ENCODE assay signal across 8 cellular contexts in the genomic region with DNA sequence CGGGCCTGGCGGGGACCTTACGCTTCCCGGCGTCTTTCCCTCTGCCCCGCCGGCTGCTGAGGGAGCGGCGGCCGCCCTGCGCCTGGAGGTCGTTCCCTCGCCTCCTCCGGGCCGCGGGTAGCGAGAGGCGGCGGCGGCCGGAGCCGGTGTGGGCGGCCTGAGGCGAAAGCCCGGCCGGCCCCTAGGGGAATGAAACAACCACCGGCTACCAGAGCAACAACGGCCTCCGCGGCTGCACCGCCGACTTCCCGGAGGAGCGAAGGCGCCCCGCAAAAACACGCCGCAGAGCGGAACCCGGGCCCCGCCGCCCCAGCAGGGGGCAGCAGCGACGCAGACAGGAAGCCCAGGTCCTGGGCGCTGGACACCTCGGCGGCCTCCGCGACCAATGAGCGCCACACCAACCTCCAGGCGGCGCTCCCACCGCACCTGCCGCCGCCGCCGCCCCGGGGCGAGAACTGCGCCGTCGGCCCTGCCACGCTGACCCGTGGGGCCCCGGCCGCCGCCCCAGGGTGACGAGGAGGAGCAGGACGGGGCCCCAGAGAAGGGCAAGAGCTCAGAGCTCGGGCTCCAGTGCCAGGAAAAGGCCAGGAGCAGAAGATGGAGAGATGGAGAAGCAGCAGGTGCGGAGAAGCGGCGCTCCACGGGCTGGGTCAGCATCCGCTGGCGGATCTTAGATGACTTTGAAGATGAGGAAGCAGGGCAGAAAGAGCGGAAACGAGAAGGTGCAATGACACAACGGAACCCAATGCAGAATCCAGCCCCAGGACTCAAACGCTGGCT. TPM values are rescaled to one million over a fixed set of nuclear protein-coding genes. Genes with fewer than 3 reads are reported as not detected.
A peak's percentile ranks its signal among the peaks of the same experiment; 100 is the strongest.
DNase-seq lines count a peak whose midpoint lies in the region; ATAC-seq lines count a peak whose summit lies in the region.

No MANE protein-coding gene starts in this region.

- H3K9me3 Mint-ChIP-seq in CD4-positive, CD25-positive, alpha-beta regulatory T cell: peaks cover 0 to 8% (median 0%) of the 10 kb centered on the region in 7 donors

- peak; percentile 59 to 67 for ATAC-seq in CD4-positive, CD25-positive, alpha-beta regulatory T cell (ENCODE audit: low read depth in 2 of 2)
- ATAC-seq in GM19351 (IDR thresholded peaks at IDR 0.05; ENCODE audit: unreplicated experiment) (peak; percentile 97), HG03460 (IDR thresholded peaks at IDR 0.05; ENCODE audit: unreplicated experiment) (peak; percentile 97)

- DNase-seq in CD4-positive, CD25-positive, alpha-beta regulatory T cell: peak; percentile 10 to 68 (median 24)
- DNase-seq in NOMO-1 treated with DMSO at 0.1 percent for 48 hours (lab: John Stamatoyannopoulos, UW; ENCODE audit: unreplicated experiment) (peak; percentile 70), epithelial cell of prostate (ENCODE audit: low read depth, low spot score) (peak; percentile 16), mucosa of gallbladder (ENCODE audit: low spot score) (peak; percentile 85)
- peak; percentile 73 for DNase-seq in activated CD8-positive, alpha-beta memory T cell treated with anti-CD3 and anti-CD28 coated beads, Interleukin-2, amount 50 U/mL, for 4 hours
- DNase-seq in stimulated activated CD8-positive, alpha-beta memory T cell treated with anti-CD3 and anti-CD28 coated beads, Interleukin-4, amount 100 ng/mL, for 4 hours (ENCODE audit: low read depth in 2 of 2, low spot score in 1 of 2): peak; percentile 24 to 48

- no peaks in the 10 kb centered on the region for H3K36me3 ChIP-seq in CD4-positive, CD25-positive, alpha-beta regulatory T cell (ENCODE audit: control insufficient read depth, insufficient read depth, low read length)

- H3K27ac ChIP-seq in CD4-positive, CD25-positive, alpha-beta regulatory T cell (ENCODE audit: insufficient read depth, low read length, poor library complexity, severe bottlenecking): no peak overlapping the region
- peak overlapping the region; percentile 44 for H3K27ac ChIP-seq in epithelial cell of prostate

- H3K4me1 Mint-ChIP-seq in CD4-positive, CD25-positive, alpha-beta regulatory T cell: peaks cover 0 to 9% (median 4%) of the 10 kb centered on the region in 4 donors

- peaks cover 10% of the 10 kb centered on the region for H3K27me3 ChIP-seq in CD4-positive, CD25-positive, alpha-beta regulatory T cell (ENCODE audit: control insufficient read depth, insufficient read depth, low read length)

- H3K27ac Mint-ChIP-seq in CD4-positive, CD25-positive, alpha-beta regulatory T cell: no peak overlapping the region

- peaks cover 52% of the 10 kb centered on the region for H3K27me3 Mint-ChIP-seq in CD4-positive, CD25-positive, alpha-beta regulatory T cell

- no peak overlapping the region for H3K4me3 ChIP-seq in CD4-positive, CD25-positive, alpha-beta regulatory T cell (ENCODE audit: low read depth, low read length)

- H3K4me3 Mint-ChIP-seq in CD4-positive, CD25-positive, alpha-beta regulatory T cell: peak overlapping the region; percentile 61 to 81 (median 76)

- H3K4me1 ChIP-seq in CD4-positive, CD25-positive, alpha-beta regulatory T cell (ENCODE audit: control insufficient read depth, insufficient read depth, low read length, poor library complexity, severe bottlenecking): peaks cover 8% of the 10 kb centered on the region

- H3K9me3 ChIP-seq in CD4-positive, CD25-positive, alpha-beta regulatory T cell (ENCODE audit: control insufficient read depth in 2 of 2, low read length in 2 of 2): no peaks in the 10 kb centered on the region

- H3K36me3 Mint-ChIP-seq in CD4-positive, CD25-positive, alpha-beta regulatory T cell: no peaks in the 10 kb centered on the region

RNA-seq across cellular contexts. Expression of gene ACSM6, which starts 10.4 kb away (rescaled TPM):
- not detected for total RNA-seq in CD4-positive, CD25-positive, alpha-beta regulatory T cell
- not detected for polyA plus RNA-seq in CD4-positive, CD25-positive, alpha-beta regulatory T cell
- total RNA-seq in mucosa of gallbladder: not detected

Comparison
In these comparisons a context has a peak if more than half of its experiments do, and no peak if none do; other contexts are left out.
1. DNase-seq: peak in every context shown above with its lines; median percentile 85 in mucosa of gallbladder; 73 in activated CD8-positive, alpha-beta memory T cell treated with anti-CD3 and anti-CD28 coated beads, Interleukin-2, amount 50 U/mL, for 4 hours; 70 in NOMO-1 treated with DMSO at 0.1 percent for 48 hours; 36 in stimulated activated CD8-positive, alpha-beta memory T cell treated with anti-CD3 and anti-CD28 coated beads, Interleukin-4, amount 100 ng/mL, for 4 hours; 24 in CD4-positive, CD25-positive, alpha-beta regulatory T cell; 16 in epithelial cell of prostate.